ENCODE assay signal across 1 cellular context in genomic region chr5:1245901-1246576, GRCh38.
TF ChIP-seq lines count a peak whose summit lies in the region.

No MANE protein-coding gene starts in this region.

TF ChIP-seq in H1, 55 proteins besides CTCF, POLR2A, EP300 and RAD21:
- TF ChIP-seq SP4 (IDR thresholded peaks at IDR 0.05; ENCODE audit: low read length) (no peak), RFX5 (IDR thresholded peaks at IDR 0.05; ENCODE audit: borderline replicate concordance, low read depth, low read length) (no peak), TEAD4 (IDR thresholded peaks at IDR 0.05; ENCODE audit: low read depth, low read length) (no peak), CHD1 (IDR thresholded peaks at IDR 0.05; ENCODE audit: low read depth, low read length) (no peak), RNF2 (IDR thresholded peaks at IDR 0.05; ENCODE audit: borderline replicate concordance, low read depth, low read length, missing control alignments, poor library complexity, severe bottlenecking) (no peak), SUZ12 (IDR thresholded peaks at IDR 0.05; ENCODE audit: low read length) (no peak), ATF3 (IDR thresholded peaks at IDR 0.05; ENCODE audit: insufficient read depth, low read depth, low read length) (no peak), CTBP2 (IDR thresholded peaks at IDR 0.05; ENCODE audit: borderline replicate concordance, insufficient read depth, insufficient read length, low read length) (no peak), NANOG (IDR thresholded peaks at IDR 0.05; ENCODE audit: insufficient read depth, low read depth, low read length, poor library complexity, severe bottlenecking) (no peak), GTF2F1 (IDR thresholded peaks at IDR 0.05; ENCODE audit: borderline replicate concordance, low read depth, low read length) (no peak), ASH2L (IDR thresholded peaks at IDR 0.05; ENCODE audit: low read length) (no peak), NRF1 (IDR thresholded peaks at IDR 0.05; ENCODE audit: low read depth, low read length) (no peak), BCL11A (IDR thresholded peaks at IDR 0.05; ENCODE audit: low read depth in 2 of 2, low read length in 2 of 2) (no peak), CEBPB (IDR thresholded peaks at IDR 0.05; ENCODE audit: low read depth, low read length) (no peak), SRF (IDR thresholded peaks at IDR 0.05; ENCODE audit: low read depth, low read length) (no peak), HDAC6 (IDR thresholded peaks at IDR 0.05; ENCODE audit: low read depth, low read length) (no peak), ATF2 (IDR thresholded peaks at IDR 0.05; ENCODE audit: low read length) (no peak), POLR2AphosphoS5 (IDR thresholded peaks at IDR 0.05; ENCODE audit: low read depth, low read length) (no peak)
